ENCODE assay signal across 8 cellular contexts in genomic region chr11:77473801-77474508, GRCh38. TPM values are rescaled to one million over a fixed set of nuclear protein-coding genes. Genes with fewer than 3 reads are reported as not detected.
DNase-seq lines count a peak whose midpoint lies in the region; ATAC-seq and TF ChIP-seq lines count a peak whose summit lies in the region.

Gene PAK1 (minus strand): TSS chr11:77474094. CDS start chr11:77392520, 81,574 bp downstream.

- peaks cover 0 to 21% (median 3%) of the 10 kb centered on the region in 4 donors for H3K4me1 ChIP-seq in Peyer's patch

- H3K4me3 ChIP-seq in Jurkat, Clone E6-1 (ENCODE audit: low read length) = peak within 1 kb of the TSS; percentile 63
- peak within 1 kb of the TSS; percentile 50 to 85 (median 66) for H3K4me3 ChIP-seq in Peyer's patch

- H3K9me3 Mint-ChIP-seq in activated T-helper 17 cell treated with anti-CD3 and anti-CD28 coated beads, Interleukin-2, amount 50 U/mL, for 72 hours = no peaks in the 10 kb centered on the region
- H3K9me3 Mint-ChIP-seq in natural killer cell = no peaks in the 10 kb centered on the region
- H3K9me3 Mint-ChIP-seq in stimulated activated naive B cell treated with anti-CD40 and anti-IgM and Interleukin-4, amounts not matched to agents 10 μg/mL and 1 μg/mL and 100 μg/mL, for 72 hours = no peaks in the 10 kb centered on the region

- TF ChIP-seq CTCF in Peyer's patch (IDR thresholded peaks at IDR 0.05) (peak in 3 of 6 experiments; percentile 19 to 45 (median 24)), natural killer cell (IDR thresholded peaks at IDR 0.05) (no peak)

- peak; percentile 42 to 63 for TF ChIP-seq POLR2A in Peyer's patch (IDR thresholded peaks at IDR 0.05)

- DNase-seq in DMS114 treated with DMSO at 0.1 percent for 48 hours (lab: John Stamatoyannopoulos, UW; ENCODE audit: unreplicated experiment) = peak; percentile 37
- peak; percentile 70 for DNase-seq in Jurkat, Clone E6-1 (ENCODE audit: low read depth, low spot score)
- peak; percentile 81 to 95 (median 93) for DNase-seq in Peyer's patch
- peak; percentile 80 for DNase-seq in fibroblast of peridontal ligament (ENCODE audit: extremely low read depth)
- peak; percentile 96 for DNase-seq in natural killer cell
- DNase-seq in stimulated activated naive B cell treated with anti-CD40 and anti-IgM and Interleukin-4, amounts not matched to agents 10 μg/mL and 1 μg/mL and 100 μg/mL, for 72 hours = peak; percentile 74

- H3K4me1 Mint-ChIP-seq in activated T-helper 17 cell treated with anti-CD3 and anti-CD28 coated beads, Interleukin-2, amount 50 U/mL, for 72 hours = peaks cover 3% of the 10 kb centered on the region
- H3K4me1 Mint-ChIP-seq in natural killer cell = peaks cover 5 to 10% of the 10 kb centered on the region in 2 donors
- H3K4me1 Mint-ChIP-seq in stimulated activated naive B cell treated with anti-CD40 and anti-IgM and Interleukin-4, amounts not matched to agents 10 μg/mL and 1 μg/mL and 100 μg/mL, for 72 hours = peaks cover 6 to 17% of the 10 kb centered on the region in 2 donors

- H3K4me3 Mint-ChIP-seq in activated T-helper 17 cell treated with anti-CD3 and anti-CD28 coated beads, Interleukin-2, amount 50 U/mL, for 72 hours = peak within 1 kb of the TSS; percentile 76
- peak within 1 kb of the TSS; percentile 89 for H3K4me3 Mint-ChIP-seq in natural killer cell
- H3K4me3 Mint-ChIP-seq in stimulated activated naive B cell treated with anti-CD40 and anti-IgM and Interleukin-4, amounts not matched to agents 10 μg/mL and 1 μg/mL and 100 μg/mL, for 72 hours = peak within 1 kb of the TSS; percentile 86 to 88

- H3K27me3 ChIP-seq in Peyer's patch = no peaks in the 10 kb centered on the region

- no peaks in the 10 kb centered on the region for H3K36me3 ChIP-seq in Peyer's patch

- intact Hi-C loops in natural killer cell (cut with micrococcal nuclease) = loop anchor here (5.0 kb wide), 1 partner anchor 73 kb away; no protein-coding TSS in a partner anchor

- no peaks in the 10 kb centered on the region for H3K9me3 ChIP-seq in Peyer's patch

- H3K27ac Mint-ChIP-seq in activated T-helper 17 cell treated with anti-CD3 and anti-CD28 coated beads, Interleukin-2, amount 50 U/mL, for 72 hours = peak within 1 kb of the TSS; percentile 79
- H3K27ac Mint-ChIP-seq in natural killer cell = peak within 1 kb of the TSS; percentile 91 to 97
- peak within 1 kb of the TSS; percentile 93 for H3K27ac Mint-ChIP-seq in stimulated activated naive B cell treated with anti-CD40 and anti-IgM and Interleukin-4, amounts not matched to agents 10 μg/mL and 1 μg/mL and 100 μg/mL, for 72 hours

- H3K27ac ChIP-seq in Peyer's patch = peak within 1 kb of the TSS; percentile 68 to 91 (median 88)

- peak; percentile 60 for ATAC-seq in GM21576 (IDR thresholded peaks at IDR 0.05; ENCODE audit: unreplicated experiment)
- peak; percentile 73 for ATAC-seq in activated T-helper 17 cell treated with anti-CD3 and anti-CD28 coated beads, Interleukin-2, amount 50 U/mL, for 72 hours (replicated peaks)
- ATAC-seq in natural killer cell = peak; percentile 76 to 89 (median 81)
- ATAC-seq in stimulated activated naive B cell treated with anti-CD40 and anti-IgM and Interleukin-4, amounts not matched to agents 10 μg/mL and 1 μg/mL and 100 μg/mL, for 72 hours (replicated peaks) = peak; percentile 75 to 76

- H3K27me3 Mint-ChIP-seq in activated T-helper 17 cell treated with anti-CD3 and anti-CD28 coated beads, Interleukin-2, amount 50 U/mL, for 72 hours = peaks cover 4% of the 10 kb centered on the region
- H3K27me3 Mint-ChIP-seq in natural killer cell (ENCODE audit: low read depth in 2 of 2) = peaks cover 0 to 3% of the 10 kb centered on the region in 2 donors
- peaks cover 0 to 8% of the 10 kb centered on the region in 2 donors for H3K27me3 Mint-ChIP-seq in stimulated activated naive B cell treated with anti-CD40 and anti-IgM and Interleukin-4, amounts not matched to agents 10 μg/mL and 1 μg/mL and 100 μg/mL, for 72 hours

- H3K36me3 Mint-ChIP-seq in activated T-helper 17 cell treated with anti-CD3 and anti-CD28 coated beads, Interleukin-2, amount 50 U/mL, for 72 hours (ENCODE audit: low read depth) = no peaks in the 10 kb centered on the region
- H3K36me3 Mint-ChIP-seq in natural killer cell = no peaks in the 10 kb centered on the region
- H3K36me3 Mint-ChIP-seq in stimulated activated naive B cell treated with anti-CD40 and anti-IgM and Interleukin-4, amounts not matched to agents 10 μg/mL and 1 μg/mL and 100 μg/mL, for 72 hours = no peaks in the 10 kb centered on the region

RNA-seq across cellular contexts. Expression of gene PAK1, which starts in this region (rescaled TPM):
- polyA plus RNA-seq in Jurkat, Clone E6-1 (2012; ENCODE audit: insufficient read depth, insufficient read length) = 79.5 TPM
- total RNA-seq in Peyer's patch (100 to 1,000 TPM in 2 of 4 donors, 10 to 100 TPM in 2; 60.2 to 127 (median 103) TPM), natural killer cell (10 to 100 TPM; 18.8 to 27.3 (median 20.4) TPM)
- total RNA-seq in activated T-helper 17 cell treated with anti-CD3 and anti-CD28 coated beads, Interleukin-2, amount 50 U/mL, for 72 hours = 10 to 100 TPM; 26.2 to 42.0 TPM

Comparison
In these comparisons a context has a peak if more than half of its experiments do, and no peak if none do; other contexts are left out.
1. Peak in every context shown above with its lines: DNase-seq, ATAC-seq, H3K4me3 ChIP-seq and H3K27ac ChIP-seq.
2. DNase-seq: peak in every context shown above with its lines; median percentile 96 in natural killer cell; 93 in Peyer's patch; 80 in fibroblast of peridontal ligament; 74 in stimulated activated naive B cell treated with anti-CD40 and anti-IgM and Interleukin-4, amounts not matched to agents 10 μg/mL and 1 μg/mL and 100 μg/mL, for 72 hours; 70 in Jurkat, Clone E6-1; 37 in DMS114 treated with DMSO at 0.1 percent for 48 hours.